ENCODE assay signal across 24 cellular contexts in genomic region chr10:83346216-83346910, GRCh38.
"Had no signal": no experiment of that assay in that cellular context is flagged by ENCODE, and none has a peak within 500 bp of the region (broad histone marks: within the 10 kb centered on the region; RNA-seq: fewer than 3 reads in every experiment).

No MANE protein-coding gene starts in this region.

- H3K4me3 ChIP-seq: ascending aorta, coronary artery, gastrocnemius medialis, heart left ventricle, lung, pancreas, SK-N-MC, suprapubic skin had no signal

- DNase-seq: activated CD4-positive, alpha-beta T cell treated with anti-CD3 and anti-CD28 coated beads, Interleukin-2, amount 50 U/mL, for 1 hour; activated CD8-positive, alpha-beta memory T cell treated with anti-CD3 and anti-CD28 coated beads for 24 hours; activated naive CD4-positive, alpha-beta T cell; activated naive CD8-positive, alpha-beta T cell treated with anti-CD3 and anti-CD28 coated beads, Interleukin-2, amount 10 ng/mL, durations not matched to agents 7 days and 5 days; central memory CD4-positive, alpha-beta T cell; effector CD4-positive, alpha-beta T cell; gastrocnemius medialis; heart left ventricle; immature natural killer cell; left colon; midbrain; pancreas; retina; stimulated activated CD4-positive, alpha-beta T cell treated with anti-CD3 and anti-CD28 coated beads, Interleukin-4, amount 100 ng/mL, for 24 hours; stimulated activated naive CD8-positive, alpha-beta T cell treated with anti-CD3 and anti-CD28 coated beads, Interleukin-15, Interleukin-2, amounts not matched to agents 100 U/mL and 50 U/mL, for 24 hours; T-cell; T-helper 9 cell had no signal

- H3K27ac ChIP-seq: ascending aorta, coronary artery, gastrocnemius medialis, heart left ventricle, pancreas, SK-N-MC, suprapubic skin had no signal

- H3K27me3 Mint-ChIP-seq: activated naive CD8-positive, alpha-beta T cell treated with anti-CD3 and anti-CD28 coated beads, Interleukin-2, amount 10 ng/mL, durations not matched to agents 7 days and 5 days; T-cell had no signal

- H3K27me3 ChIP-seq: ascending aorta, gastrocnemius medialis, heart left ventricle, pancreas, suprapubic skin had no signal

- H3K27ac Mint-ChIP-seq: activated naive CD8-positive, alpha-beta T cell treated with anti-CD3 and anti-CD28 coated beads, Interleukin-2, amount 10 ng/mL, durations not matched to agents 7 days and 5 days; activated T-helper 1 cell treated with anti-CD3 and anti-CD28 coated beads, Interleukin-12 subunit alpha, Interleukin-12 subunit beta, Interleukin-2, Interleukin-4 antibody, amounts not matched to agents 30 ng/mL and 10 ng/mL and 1 ng/mL, durations not matched to agents 14 hours and 24 hours and 36 hours; immature natural killer cell; T-cell; type B pancreatic cell had no signal

- H3K4me1 ChIP-seq: ascending aorta, gastrocnemius medialis, pancreas, suprapubic skin had no signal

- H3K36me3 Mint-ChIP-seq: activated naive CD8-positive, alpha-beta T cell treated with anti-CD3 and anti-CD28 coated beads, Interleukin-2, amount 10 ng/mL, durations not matched to agents 7 days and 5 days; immature natural killer cell; T-cell; type B pancreatic cell had no signal

- H3K36me3 ChIP-seq: ascending aorta, gastrocnemius medialis, heart left ventricle, pancreas, suprapubic skin had no signal

- H3K4me1 Mint-ChIP-seq: activated naive CD8-positive, alpha-beta T cell treated with anti-CD3 and anti-CD28 coated beads, Interleukin-2, amount 10 ng/mL, durations not matched to agents 7 days and 5 days; immature natural killer cell; T-cell had no signal

- ATAC-seq: gastrocnemius medialis; heart left ventricle; left colon; pancreas; stimulated activated naive CD8-positive, alpha-beta T cell treated with anti-CD3 and anti-CD28 coated beads, Interleukin-15, Interleukin-2, amounts not matched to agents 100 U/mL and 50 U/mL, for 24 hours; T-cell had no signal

- H3K4me3 Mint-ChIP-seq: activated naive CD8-positive, alpha-beta T cell treated with anti-CD3 and anti-CD28 coated beads, Interleukin-2, amount 10 ng/mL, durations not matched to agents 7 days and 5 days; activated T-helper 1 cell treated with anti-CD3 and anti-CD28 coated beads, Interleukin-12 subunit alpha, Interleukin-12 subunit beta, Interleukin-2, Interleukin-4 antibody, amounts not matched to agents 30 ng/mL and 10 ng/mL and 1 ng/mL, durations not matched to agents 14 hours and 24 hours and 36 hours; immature natural killer cell; T-cell; type B pancreatic cell had no signal

- H3K9me3 ChIP-seq: gastrocnemius medialis, pancreas, suprapubic skin had no signal
